ENCODE assay signal across 12 cellular contexts in genomic region chr2:157825885-157826284, GRCh38. TPM values are rescaled to one million over a fixed set of nuclear protein-coding genes. Genes with fewer than 3 reads are reported as not detected.
DNase-seq lines count a peak whose midpoint lies in the region; ATAC-seq and TF ChIP-seq lines count a peak whose summit lies in the region.
"Had no signal": no experiment of that assay in that cellular context is flagged by ENCODE, and none has a peak within 500 bp of the region (broad histone marks: within the 10 kb centered on the region; RNA-seq: fewer than 3 reads in every experiment).

No MANE protein-coding gene starts in this region.

- H3K36me3 Mint-ChIP-seq in HFFc6 (ENCODE audit: low read depth): peaks cover 18% of the 10 kb centered on the region

- H3K27me3 ChIP-seq in breast epithelium: no peaks in the 10 kb centered on the region
- H3K27me3 ChIP-seq: SJSA1 had no signal

- no peak for TF ChIP-seq POLR2A in breast epithelium (IDR thresholded peaks at IDR 0.05)

- peaks cover 43% of the 10 kb centered on the region for H3K4me1 Mint-ChIP-seq in HFFc6 (ENCODE audit: low read depth)

- H3K4me1 ChIP-seq in breast epithelium (no peaks in the 10 kb centered on the region), mucosa of descending colon (ENCODE audit: low read depth) (no peaks in the 10 kb centered on the region)

- peak overlapping the region; percentile 85 to 88 for H3K27ac ChIP-seq in breast epithelium
- H3K27ac ChIP-seq: SJSA1 had no signal

- TF ChIP-seq CTCF in AG10803 (conservative IDR thresholded peaks at IDR 0.05; ENCODE audit: low read length) (no peak), HFFc6 (IDR thresholded peaks at IDR 0.05) (no peak), breast epithelium (IDR thresholded peaks at IDR 0.05) (no peak), mucosa of descending colon (IDR thresholded peaks at IDR 0.05) (no peak)

- peak; percentile 48 for ATAC-seq in mucosa of descending colon
- ATAC-seq in GM18870 (IDR thresholded peaks at IDR 0.05; ENCODE audit: unreplicated experiment): no peak
- ATAC-seq in GM18511 (IDR thresholded peaks at IDR 0.05; ENCODE audit: unreplicated experiment): no peak
- ATAC-seq in HG03108 (IDR thresholded peaks at IDR 0.05; ENCODE audit: unreplicated experiment): no peak
- ATAC-seq: CD8-positive, alpha-beta T cell had no signal

- no peaks in the 10 kb centered on the region for H3K9me3 ChIP-seq in breast epithelium
- no peaks in the 10 kb centered on the region for H3K9me3 ChIP-seq in mucosa of descending colon
- H3K9me3 ChIP-seq: SJSA1 had no signal

- intact Hi-C loops in breast epithelium (cut with DNase I; ENCODE audit: low total_unique reads) (no loop called here), mucosa of descending colon (cut with DNase I, micrococcal nuclease) (no loop called here)

- H3K27ac Mint-ChIP-seq in HFFc6: peak overlapping the region; percentile 39
- H3K27ac Mint-ChIP-seq: CD8-positive, alpha-beta T cell had no signal

- H3K36me3 ChIP-seq in breast epithelium: no peaks in the 10 kb centered on the region
- H3K36me3 ChIP-seq in mucosa of descending colon (ENCODE audit: low read depth): no peaks in the 10 kb centered on the region

- peak; percentile 90 for DNase-seq in AG10803 (ENCODE audit: low read depth)
- DNase-seq in HFFc6: peak; percentile 42
- peak in 1 of 2 donors; percentile 74 for DNase-seq in breast epithelium (ENCODE audit: low spot score in 2 of 2)
- DNase-seq in mucosa of descending colon: no peak
- DNase-seq in NCI-H2171 treated with DMSO at 0.1 percent for 48 hours (lab: John Stamatoyannopoulos, UW): no peak
- DNase-seq: CD8-positive, alpha-beta T cell; hippocampal formation; NCI-H1694 had no signal

- H3K9me3 Mint-ChIP-seq in HFFc6: no peaks in the 10 kb centered on the region
- H3K9me3 Mint-ChIP-seq: CD8-positive, alpha-beta T cell had no signal

- H3K4me3 Mint-ChIP-seq in HFFc6: no peak overlapping the region
- H3K4me3 Mint-ChIP-seq: CD8-positive, alpha-beta T cell had no signal

- H3K4me3 ChIP-seq in AG10803 (ENCODE audit: low read length) (no peak overlapping the region), breast epithelium (no peak overlapping the region), mucosa of descending colon (no peak overlapping the region)
- H3K4me3 ChIP-seq: SJSA1 had no signal

- H3K27me3 Mint-ChIP-seq in HFFc6 (ENCODE audit: insufficient read depth): no peaks in the 10 kb centered on the region

RNA-seq across cellular contexts. Expression of gene ACVR1, which starts 50.2 kb away (rescaled TPM):
- total RNA-seq in HFFc6 (2021; fragmentation: NEBNext Ultra II Directional; extraction: Animal tissue kit (Norgen Biotek cat#: 25700)): 10 to 100 TPM; 37.5 to 48.4 (median 43.1) TPM
- total RNA-seq in breast epithelium (10 to 100 TPM; 31.5 to 45.4 (median 32.8) TPM), mucosa of descending colon (10 to 100 TPM; 14.7 to 38.4 (median 15.8) TPM)

Comparison
In these comparisons a context has a peak if more than half of its experiments do, and no peak if none do; other contexts are left out.
1. DNase-seq: peak in AG10803 (single experiment) and HFFc6 (single experiment); none in mucosa of descending colon (0 of 3) and NCI-H2171 treated with DMSO at 0.1 percent for 48 hours (single experiment).